8 cellular contexts compared by ENCODE assay signal in the genomic region with DNA sequence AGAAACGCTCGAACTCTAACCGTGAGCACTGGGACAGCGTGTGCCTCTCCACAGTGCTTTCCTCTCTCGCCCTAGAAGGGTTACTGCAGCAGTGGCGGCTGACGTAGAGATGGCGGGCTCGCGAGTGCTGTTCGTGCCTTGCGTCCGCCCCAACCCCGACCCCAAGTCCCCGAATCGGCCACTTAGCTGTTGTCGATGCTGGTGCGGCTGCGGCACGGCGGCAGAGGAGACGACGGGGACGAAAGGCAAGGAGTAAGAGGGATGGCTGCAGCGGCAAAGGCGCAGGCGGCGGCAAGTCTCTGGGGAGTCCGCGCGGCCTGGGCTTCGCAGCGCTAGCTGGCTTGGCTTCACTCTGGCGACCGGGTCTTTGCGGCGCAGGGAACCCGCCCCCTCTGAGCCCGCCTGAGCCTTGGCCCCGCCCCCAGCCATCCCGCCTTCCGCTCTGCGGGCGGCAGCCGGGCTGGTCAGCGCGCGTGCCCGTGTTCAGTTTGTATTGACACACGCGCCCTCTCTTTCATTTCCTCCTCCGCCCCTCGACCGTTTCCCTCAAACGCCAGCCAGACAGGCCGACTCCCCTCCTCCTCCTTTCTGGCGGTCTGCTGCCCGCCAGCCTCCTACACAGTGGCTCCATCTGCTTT. TPM values are rescaled to one million over a fixed set of nuclear protein-coding genes. Genes with fewer than 3 reads are reported as not detected.
DNase-seq lines count a peak whose midpoint lies in the region; ATAC-seq and TF ChIP-seq lines count a peak whose summit lies in the region.

A gene (minus strand): TSS at position 354 of the 638 bp plus-strand sequence. CDS start 513 bp downstream, outside the sequence.

- H3K27me3 ChIP-seq in SU-DHL-6 (ENCODE audit: low read length) = no peaks in the 10 kb centered on the region
- H3K27me3 ChIP-seq in adrenal gland = no peaks in the 10 kb centered on the region
- H3K27me3 ChIP-seq in heart left ventricle = peaks cover 0 to 5% (median 0%) of the 10 kb centered on the region in 9 donors
- no peaks in the 10 kb centered on the region for H3K27me3 ChIP-seq in upper lobe of left lung

- peak within 1 kb of the TSS; percentile 72 for H3K4me2 ChIP-seq in SU-DHL-6 (ENCODE audit: low read depth, low read length, poor library complexity, severe bottlenecking)

- no peak for TF ChIP-seq EP300 in upper lobe of left lung (IDR thresholded peaks at IDR 0.05)

- ATAC-seq in HG02610 (IDR thresholded peaks at IDR 0.05; ENCODE audit: unreplicated experiment) = peak; percentile 95
- peak; percentile 94 to 99 (median 99) for ATAC-seq in heart left ventricle
- peak; percentile 97 to 100 for ATAC-seq in upper lobe of left lung (ENCODE audit: low FRiP score in 2 of 2)

- peak within 1 kb of the TSS; percentile 54 for H2AFZ ChIP-seq in SU-DHL-6 (ENCODE audit: low read depth, low read length, severe bottlenecking)

- no peaks in the 10 kb centered on the region for H3K9me2 ChIP-seq in SU-DHL-6 (replicated peaks; ENCODE audit: insufficient read depth, low read length)

- no peaks in the 10 kb centered on the region for H3K9me3 ChIP-seq in SU-DHL-6 (ENCODE audit: insufficient read depth, low read length)
- no peaks in the 10 kb centered on the region for H3K9me3 ChIP-seq in adrenal gland (replicated peaks in 1 of 3)
- no peaks in the 10 kb centered on the region for H3K9me3 ChIP-seq in heart left ventricle
- H3K9me3 ChIP-seq in upper lobe of left lung = no peaks in the 10 kb centered on the region

- no peaks in the 10 kb centered on the region for H3K4me1 ChIP-seq in adrenal gland (replicated peaks in 1 of 2)
- peaks cover 0 to 9% (median 0%) of the 10 kb centered on the region in 12 donors for H3K4me1 ChIP-seq in heart left ventricle
- H3K4me1 ChIP-seq in upper lobe of left lung = peaks cover 0 to 3% (median 0%) of the 10 kb centered on the region in 4 donors

- H3K79me2 ChIP-seq in SU-DHL-6 (ENCODE audit: insufficient read depth, low read length) = peaks cover 32% of the 10 kb centered on the region

- TF ChIP-seq CTCF in SU-DHL-6 (IDR thresholded peaks at IDR 0.05; ENCODE audit: insufficient read depth, low read length, poor library complexity, severe bottlenecking) (no peak), adrenal gland (IDR thresholded peaks at IDR 0.05) (no peak), heart left ventricle (IDR thresholded peaks at IDR 0.05) (no peak), upper lobe of left lung (IDR thresholded peaks at IDR 0.05) (no peak)

- H3K27ac ChIP-seq in SU-DHL-6 (ENCODE audit: low read depth, low read length) (peak within 1 kb of the TSS; percentile 83), adrenal gland (peak within 1 kb of the TSS in 4 of 5 donors; percentile 28 to 91 (median 74)), heart left ventricle (peak within 1 kb of the TSS in 9 of 12 donors; percentile 29 to 82 (median 56)), upper lobe of left lung (peak within 1 kb of the TSS; percentile 60 to 86 (median 84))

- no peaks in the 10 kb centered on the region; the same call in 1 of the 2 replicates for H3K36me3 ChIP-seq in SU-DHL-6 (ENCODE audit: low read length)
- no peaks in the 10 kb centered on the region for H3K36me3 ChIP-seq in adrenal gland (replicated peaks in 1 of 2)
- H3K36me3 ChIP-seq in heart left ventricle = no peaks in the 10 kb centered on the region
- no peaks in the 10 kb centered on the region for H3K36me3 ChIP-seq in upper lobe of left lung

- WGBS in adrenal gland, 4 donors = 0 to 34% (median 12%) methylated on average over 23 to 58 of the region's 58 CpGs
- WGBS in heart left ventricle, 4 donors = 0 to 31% (median 8%) methylated on average over 55 to 58 of the region's 58 CpGs
- WGBS in upper lobe of left lung, 2 donors = 0 to 39% methylated on average over 9 to 58 of the region's 58 CpGs

- DNase-seq in NCI-H1092 treated with DMSO at 0.1 percent for 48 hours (lab: John Stamatoyannopoulos, UW) (peak; percentile 97), adrenal gland (peak; percentile 86 to 90 (median 86)), heart left ventricle (peak; percentile 85 to 90 (median 86)), pons (ENCODE audit: low spot score) (peak; percentile 74), upper lobe of left lung (peak; percentile 87 to 95)

- intact Hi-C loops in adrenal gland (cut with DNase I) (no loop called here), heart left ventricle (cut with DNase I) (loop anchor here in 2 of 10 donors (5.0 to 10.0 kb wide), 2 partner anchors 154 to 856 kb away; a partner anchor contains a TSS)

- TF ChIP-seq POLR2A in GM10847 (IDR thresholded peaks at IDR 0.05; ENCODE audit: extremely low read depth, insufficient read length) = peak; percentile 37
- TF ChIP-seq POLR2A in adrenal gland (IDR thresholded peaks at IDR 0.05) = peak; percentile 64 to 81
- peak in 1 of 2 donors; percentile 54 for TF ChIP-seq POLR2A in heart left ventricle (IDR thresholded peaks at IDR 0.05)
- TF ChIP-seq POLR2A in upper lobe of left lung (IDR thresholded peaks at IDR 0.05) = peak in 3 of 4 donors; percentile 32 to 71 (median 51)

- H3F3A ChIP-seq in SU-DHL-6 (ENCODE audit: insufficient read depth) = no peaks in the 10 kb centered on the region

- H4K20me1 ChIP-seq in SU-DHL-6 (ENCODE audit: low read depth, low read length) = no peaks in the 10 kb centered on the region

- H3K9ac ChIP-seq in SU-DHL-6 (ENCODE audit: low read length) = peak within 1 kb of the TSS; percentile 68

- peak within 1 kb of the TSS; percentile 58 for H3K4me3 ChIP-seq in SU-DHL-6 (ENCODE audit: insufficient read depth, low read length, poor library complexity, severe bottlenecking)
- H3K4me3 ChIP-seq in adrenal gland = peak within 1 kb of the TSS; percentile 15 to 64 (median 36)
- peak within 1 kb of the TSS; percentile 24 to 92 (median 62) for H3K4me3 ChIP-seq in heart left ventricle
- H3K4me3 ChIP-seq in upper lobe of left lung = peak within 1 kb of the TSS; percentile 48 to 69 (median 63)

RNA-seq across cellular contexts. Expression of the gene that starts here (rescaled TPM):
- total RNA-seq in adrenal gland = 1 to 10 TPM in 7 of 8 donors, under 1 TPM in 1; 0.54 to 4.9 (median 2.2) TPM
- polyA plus RNA-seq in adrenal gland = 1 to 10 TPM; 1.4 to 2.4 (median 1.7) TPM
- total RNA-seq in heart left ventricle = 1 to 10 TPM in 3 of 9 donors, under 1 TPM in 6; 0.31 to 1.7 (median 0.72) TPM
- under 1 TPM; 0.50 to 0.67 TPM for polyA plus RNA-seq in heart left ventricle
- total RNA-seq in upper lobe of left lung = 10 to 100 TPM in 1 of 6 donors, 1 to 10 TPM in 5; 2.1 to 12.3 (median 4.4) TPM

Comparison
In these comparisons a context has a peak if more than half of its experiments do, and no peak if none do; other contexts are left out.
1. Peak in every context shown above with its lines: DNase-seq, ATAC-seq, H3K4me3 ChIP-seq and H3K27ac ChIP-seq.